In genomic region chr2:71550801-71551630, GRCh38 we compare ENCODE assay signal across 22 cellular contexts.
DNase-seq lines count a peak whose midpoint lies in the region; ATAC-seq and TF ChIP-seq lines count a peak whose summit lies in the region.
"Had no signal": no experiment of that assay in that cellular context is flagged by ENCODE, and none has a peak within 500 bp of the region (broad histone marks: within the 10 kb centered on the region; RNA-seq: fewer than 3 reads in every experiment).

No MANE protein-coding gene starts in this region.

- H3K9me3 Mint-ChIP-seq in CD14-positive monocyte, result peaks cover 0 to 6% (median 0%) of the 10 kb centered on the region in 7 donors
- no peaks in the 10 kb centered on the region for H3K9me3 Mint-ChIP-seq in activated T-helper 17 cell treated with anti-CD3 and anti-CD28 coated beads, Interleukin-2, amount 50 U/mL, for 72 hours
- H3K9me3 Mint-ChIP-seq: CD4-positive, CD25-positive, alpha-beta regulatory T cell had no signal

- peak overlapping the region in 1 of 7 donors; percentile 68 for H3K27ac Mint-ChIP-seq in CD14-positive monocyte
- peak overlapping the region; percentile 41 for H3K27ac Mint-ChIP-seq in activated T-helper 17 cell treated with anti-CD3 and anti-CD28 coated beads, Interleukin-2, amount 50 U/mL, for 72 hours
- H3K27ac Mint-ChIP-seq: B cell; CD4-positive, CD25-positive, alpha-beta regulatory T cell had no signal

- H3K4me1 ChIP-seq in right lobe of liver, result peaks cover 0 to 13% (median 6%) of the 10 kb centered on the region in 4 donors
- peaks cover 0 to 5% (median 1%) of the 10 kb centered on the region in 6 donors for H3K4me1 ChIP-seq in spleen

- H3K27me3 ChIP-seq in right lobe of liver (no peaks in the 10 kb centered on the region), spleen (replicated peaks in 1 of 7) (peaks cover 0 to 3% (median 0%) of the 10 kb centered on the region in 7 donors)

- DNase-seq in CD14-positive monocyte (ENCODE audit: low spot score) (peak; percentile 25), right lobe of liver (peak; percentile 7 to 50 (median 45)), spleen (peak; percentile 57), NCI-H2227 (lab: John Stamatoyannopoulos, UW; ENCODE audit: unreplicated experiment) (no peak)
- no peak for DNase-seq in activated effector memory CD4-positive, alpha-beta T cell treated with Interleukin-2 at 50 U/mL for 16 hours
- DNase-seq: CD4-positive, CD25-positive, alpha-beta regulatory T cell; DMS53; IMR-90; KG1; MM.1S; NCI-H1694 treated with DMSO at 0.1 percent for 48 hours; NCI-H2081; NCI-H226; NCI-H510A; NCI-H69; RPMI8226; SHP77 had no signal

- peaks cover 0 to 5% (median 0%) of the 10 kb centered on the region in 4 donors for H3K36me3 ChIP-seq in right lobe of liver
- peaks cover 0 to 98% (median 13%) of the 10 kb centered on the region in 6 donors for H3K36me3 ChIP-seq in spleen

- H3K4me3 ChIP-seq in right lobe of liver (no peak overlapping the region), spleen (no peak overlapping the region)

- intact Hi-C loops in CD14-positive monocyte (cut with micrococcal nuclease) (no loop called here), right lobe of liver (cut with DNase I) (no loop called here), spleen (cut with DNase I; ENCODE audit: low total_unique reads) (no loop called here)

- no peak overlapping the region for H3K27ac ChIP-seq in right lobe of liver
- H3K27ac ChIP-seq in spleen, result no peak overlapping the region

- H3K4me3 Mint-ChIP-seq in CD14-positive monocyte, result no peak overlapping the region
- H3K4me3 Mint-ChIP-seq in activated T-helper 17 cell treated with anti-CD3 and anti-CD28 coated beads, Interleukin-2, amount 50 U/mL, for 72 hours, result no peak overlapping the region
- H3K4me3 Mint-ChIP-seq: B cell; CD4-positive, CD25-positive, alpha-beta regulatory T cell had no signal

- H3K36me3 Mint-ChIP-seq in CD14-positive monocyte, result peaks cover 85 to 96% of the 10 kb centered on the region in 2 donors
- H3K36me3 Mint-ChIP-seq in activated T-helper 17 cell treated with anti-CD3 and anti-CD28 coated beads, Interleukin-2, amount 50 U/mL, for 72 hours (ENCODE audit: low read depth), result no peaks in the 10 kb centered on the region
- H3K36me3 Mint-ChIP-seq: CD4-positive, CD25-positive, alpha-beta regulatory T cell had no signal

- no peak for ATAC-seq in activated T-helper 17 cell treated with anti-CD3 and anti-CD28 coated beads, Interleukin-2, amount 50 U/mL, for 72 hours (replicated peaks)
- ATAC-seq in right lobe of liver (no peak), GM19452 (IDR thresholded peaks at IDR 0.05; ENCODE audit: unreplicated experiment) (no peak), GM21390 (IDR thresholded peaks at IDR 0.05; ENCODE audit: unreplicated experiment) (no peak)
- ATAC-seq: HCT116 had no signal

- 83% methylated on average over 7 of the region's 11 CpGs for WGBS in right lobe of liver (ENCODE audit: insufficient coverage, low coverage, low lambda C conversion rate, missing lambda C conversion rate)
- WGBS in spleen, 5 donors, result 81 to 92% (median 85%) methylated on average over 10 to 11 of the region's 11 CpGs

- H3K9me3 ChIP-seq in right lobe of liver (no peaks in the 10 kb centered on the region), spleen (no peaks in the 10 kb centered on the region)

- TF ChIP-seq CTCF in CD14-positive monocyte (IDR thresholded peaks at IDR 0.05), result no peak
- TF ChIP-seq CTCF in right lobe of liver (IDR thresholded peaks at IDR 0.05), result no peak
- no peak for TF ChIP-seq CTCF in spleen (IDR thresholded peaks at IDR 0.05 in 8 of 11, conservative IDR thresholded peaks at IDR 0.05 in 3 of 11)

- TF ChIP-seq POLR2A in right lobe of liver (IDR thresholded peaks at IDR 0.05) (no peak), spleen (IDR thresholded peaks at IDR 0.05) (no peak)

- H3K4me1 Mint-ChIP-seq in CD14-positive monocyte, result no peaks in the 10 kb centered on the region
- H3K4me1 Mint-ChIP-seq in activated T-helper 17 cell treated with anti-CD3 and anti-CD28 coated beads, Interleukin-2, amount 50 U/mL, for 72 hours, result no peaks in the 10 kb centered on the region
- H3K4me1 Mint-ChIP-seq: B cell had no signal

- H3K27me3 Mint-ChIP-seq in CD14-positive monocyte (ENCODE audit: low read depth in 3 of 3), result peaks cover under 1 to 3% (median 1%) of the 10 kb centered on the region in 3 donors
- H3K27me3 Mint-ChIP-seq in activated T-helper 17 cell treated with anti-CD3 and anti-CD28 coated beads, Interleukin-2, amount 50 U/mL, for 72 hours, result peaks cover 4% of the 10 kb centered on the region
- H3K27me3 Mint-ChIP-seq: CD4-positive, CD25-positive, alpha-beta regulatory T cell had no signal

Comparison
In these comparisons a context has a peak if more than half of its experiments do, and no peak if none do; other contexts are left out.
1. DNase-seq: peak in CD14-positive monocyte (single experiment), right lobe of liver (3 of 3) and spleen (single experiment); none in activated effector memory CD4-positive, alpha-beta T cell treated with Interleukin-2 at 50 U/mL for 16 hours (single experiment) and NCI-H2227 (single experiment).